ENCODE assay signal across 8 cellular contexts in the genomic region with DNA sequence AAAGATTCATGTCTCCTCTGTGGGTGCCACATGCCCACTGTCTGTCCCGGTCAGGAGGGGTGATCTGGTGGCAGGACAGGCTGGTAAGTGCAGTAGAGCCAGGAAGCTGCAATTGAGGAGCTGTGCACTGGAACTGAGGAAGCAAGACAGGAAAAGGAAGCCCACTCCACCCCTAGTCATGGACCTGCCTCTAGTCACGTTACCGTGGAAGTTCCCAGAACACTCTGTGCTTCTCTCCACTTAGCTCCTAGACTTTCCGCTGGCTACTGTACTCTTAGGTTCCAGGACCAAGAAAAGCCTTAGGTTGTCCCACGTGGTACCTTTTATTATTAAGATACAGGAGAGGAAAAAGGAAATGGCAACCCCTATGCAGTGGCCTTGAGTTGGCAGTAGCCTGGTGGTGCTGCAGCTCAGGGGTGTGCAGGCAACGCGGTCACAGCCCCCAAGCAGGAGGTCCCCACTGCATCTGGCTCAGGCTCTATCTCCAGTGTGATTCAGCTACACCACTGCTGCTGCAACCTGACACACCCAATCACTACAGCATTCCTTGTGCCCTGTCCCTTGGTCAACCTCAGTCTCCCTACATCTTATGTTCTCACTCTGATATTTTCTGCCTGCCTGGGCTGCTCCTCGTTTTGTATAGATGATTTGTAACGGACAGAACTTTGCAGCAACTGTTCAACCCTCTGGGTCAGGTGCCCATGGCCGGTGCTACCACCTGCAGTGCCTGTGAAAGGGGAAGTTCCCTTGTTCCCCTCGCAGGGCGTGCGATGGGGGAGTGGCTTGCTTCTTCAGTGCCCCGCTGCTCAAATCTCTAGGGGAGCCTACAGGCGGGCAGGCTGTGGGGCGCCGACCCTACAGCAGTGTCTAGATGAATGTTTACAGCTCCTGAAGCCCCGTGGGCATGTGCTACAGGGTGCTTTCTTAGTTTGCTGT.
DNase-seq lines count a peak whose midpoint lies in the region; FAIRE-seq lines count a peak whose summit lies in the region.

No MANE protein-coding gene starts in this region.

- FAIRE-seq in RCC 7860 (lab: Jason Lieb, UNC), result no peak

- no peaks in the 10 kb centered on the region for H3K36me3 Mint-ChIP-seq in stimulated activated naive CD8-positive, alpha-beta T cell treated with anti-CD3 and anti-CD28 coated beads, Interleukin-15, Interleukin-2, amounts not matched to agents 100 ng/mL and 50 ng/mL, for 24 hours (ENCODE audit: low read depth)

- no peaks in the 10 kb centered on the region for H3K36me3 ChIP-seq in effector memory CD4-positive, alpha-beta T cell (ENCODE audit: control insufficient read depth, insufficient read depth, low read length)

- no peaks in the 10 kb centered on the region for H3K27me3 ChIP-seq in effector memory CD4-positive, alpha-beta T cell (replicated peaks; ENCODE audit: control insufficient read depth, insufficient read depth, low read length, poor library complexity, severe bottlenecking)

- no peaks in the 10 kb centered on the region for H3K9me3 Mint-ChIP-seq in stimulated activated naive CD8-positive, alpha-beta T cell treated with anti-CD3 and anti-CD28 coated beads, Interleukin-15, Interleukin-2, amounts not matched to agents 100 ng/mL and 50 ng/mL, for 24 hours

- DNase-seq in activated CD8-positive, alpha-beta memory T cell treated with anti-CD3 and anti-CD28 coated beads for 24 hours, result peak; percentile 62
- DNase-seq in activated CD8-positive, alpha-beta memory T cell treated with anti-CD3 and anti-CD28 coated beads, Interleukin-2, amount 50 U/mL, for 48 hours, result no peak
- peak; percentile 70 for DNase-seq in NCI-H146 treated with DMSO at 0.1 percent for 48 hours (lab: John Stamatoyannopoulos, UW; ENCODE audit: unreplicated experiment)
- DNase-seq in effector memory CD4-positive, alpha-beta T cell, result no peak
- no peak for DNase-seq in RCC 7860 (ENCODE audit: low spot score)
- DNase-seq in OCI-M1 (lab: John Stamatoyannopoulos, UW), result no peak
- DNase-seq in foreskin melanocyte, result no peak

- peak overlapping the region; percentile 32 for H3K27ac Mint-ChIP-seq in stimulated activated naive CD8-positive, alpha-beta T cell treated with anti-CD3 and anti-CD28 coated beads, Interleukin-15, Interleukin-2, amounts not matched to agents 100 ng/mL and 50 ng/mL, for 24 hours

- H3K27ac ChIP-seq in effector memory CD4-positive, alpha-beta T cell (ENCODE audit: insufficient read depth, low read length, poor library complexity, severe bottlenecking), result no peak overlapping the region

- peak overlapping the region; percentile 80 for H3K4me3 Mint-ChIP-seq in stimulated activated naive CD8-positive, alpha-beta T cell treated with anti-CD3 and anti-CD28 coated beads, Interleukin-15, Interleukin-2, amounts not matched to agents 100 ng/mL and 50 ng/mL, for 24 hours

- no peaks in the 10 kb centered on the region for H3K27me3 Mint-ChIP-seq in stimulated activated naive CD8-positive, alpha-beta T cell treated with anti-CD3 and anti-CD28 coated beads, Interleukin-15, Interleukin-2, amounts not matched to agents 100 ng/mL and 50 ng/mL, for 24 hours

- H3K9me3 ChIP-seq in effector memory CD4-positive, alpha-beta T cell (ENCODE audit: control insufficient read depth, low read length), result no peaks in the 10 kb centered on the region

- H3K4me3 ChIP-seq in effector memory CD4-positive, alpha-beta T cell (ENCODE audit: insufficient read depth, low read depth, low read length, poor library complexity, severe bottlenecking), result peak overlapping the region; percentile 45

- H3K4me1 Mint-ChIP-seq in stimulated activated naive CD8-positive, alpha-beta T cell treated with anti-CD3 and anti-CD28 coated beads, Interleukin-15, Interleukin-2, amounts not matched to agents 100 ng/mL and 50 ng/mL, for 24 hours (ENCODE audit: low read depth), result peaks cover 14% of the 10 kb centered on the region

- H3K4me1 ChIP-seq in effector memory CD4-positive, alpha-beta T cell (ENCODE audit: control insufficient read depth, insufficient read depth, low read length, poor library complexity, severe bottlenecking), result peaks cover 16% of the 10 kb centered on the region

Comparison
In these comparisons a context has a peak if more than half of its experiments do, and no peak if none do; other contexts are left out.
1. DNase-seq: peak in activated CD8-positive, alpha-beta memory T cell treated with anti-CD3 and anti-CD28 coated beads for 24 hours (single experiment) and NCI-H146 treated with DMSO at 0.1 percent for 48 hours (single experiment); none in activated CD8-positive, alpha-beta memory T cell treated with anti-CD3 and anti-CD28 coated beads, Interleukin-2, amount 50 U/mL, for 48 hours (single experiment), effector memory CD4-positive, alpha-beta T cell (0 of 3), RCC 7860 (single experiment), OCI-M1 (single experiment) and foreskin melanocyte (single experiment).